8 cellular contexts compared by ENCODE assay signal in the genomic region with DNA sequence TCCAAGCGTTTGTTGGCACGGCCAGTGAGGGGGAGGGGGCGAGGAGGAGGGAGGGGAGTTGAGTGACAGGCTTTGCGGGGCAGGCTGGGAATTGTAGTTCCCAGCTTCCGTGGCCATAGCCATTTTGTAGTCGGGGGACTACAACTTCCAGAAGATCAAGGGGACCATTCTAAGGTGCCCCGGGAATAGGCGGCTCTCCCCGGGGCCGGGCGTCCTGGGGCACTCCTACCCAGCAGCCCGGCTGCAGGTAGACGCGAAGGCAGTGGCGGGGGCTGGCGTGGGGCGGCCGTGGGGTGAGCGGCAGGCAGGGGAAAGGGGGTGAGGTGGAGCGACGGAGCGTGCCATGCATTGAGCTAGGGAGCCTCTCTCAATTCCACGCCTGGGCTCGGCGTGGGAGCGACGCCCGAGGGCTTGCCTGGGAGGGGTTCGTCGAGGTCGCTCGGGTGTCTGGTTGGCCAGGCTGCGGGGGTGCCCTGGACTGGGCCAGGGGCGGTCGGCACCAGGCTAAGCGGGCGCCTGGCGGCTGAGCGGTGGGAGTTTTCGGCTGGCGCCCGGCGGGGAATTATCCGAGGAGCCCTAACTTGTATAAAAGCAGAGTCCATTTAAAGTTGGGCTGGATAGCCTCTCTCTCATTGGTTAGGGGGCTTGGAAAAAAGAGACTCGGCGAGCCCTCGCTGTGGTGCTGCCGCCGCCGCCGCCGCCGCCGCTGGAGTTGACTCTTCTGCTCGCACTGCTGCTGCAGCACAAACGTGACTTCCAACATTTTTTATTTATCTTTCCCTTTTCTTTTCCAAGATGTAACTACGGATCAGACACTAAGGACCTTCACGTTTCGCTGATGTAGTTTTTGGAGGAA. TPM values are rescaled to one million over a fixed set of nuclear protein-coding genes. Genes with fewer than 3 reads are reported as not detected.
DNase-seq lines count a peak whose midpoint lies in the region; ATAC-seq, FAIRE-seq and TF ChIP-seq lines count a peak whose summit lies in the region.

A gene (plus strand): TSS at position 709 of the 856 bp plus-strand sequence. CDS start 471 bp downstream, outside the sequence.

- peak; percentile 84 for DNase-seq in GM12891 (ENCODE audit: insufficient read length, low spot score)
- peak; percentile 95 for DNase-seq in NCI-H1436 (lab: John Stamatoyannopoulos, UW)
- DNase-seq in SW480 (ENCODE audit: low spot score): peak; percentile 93
- peak; percentile 96 for DNase-seq in activated naive CD8-positive, alpha-beta T cell treated with anti-CD3 and anti-CD28 coated beads, Interleukin-2, amount 50 U/mL, for 24 hours
- peak; percentile 99 for DNase-seq in Right ventricle myocardium superior
- DNase-seq in tibial artery: peak; percentile 99

- no peaks in the 10 kb centered on the region for H3K27me3 ChIP-seq in parathyroid adenoma (ENCODE audit: control insufficient read depth, insufficient read depth, low read length)
- H3K27me3 ChIP-seq in tibial artery: no peaks in the 10 kb centered on the region

- peak within 1 kb of the TSS; percentile 78 for H3K4me2 ChIP-seq in parathyroid adenoma (ENCODE audit: low read length)

- H3K36me3 ChIP-seq in parathyroid adenoma (ENCODE audit: control insufficient read depth, insufficient read depth, low read length) (no peaks in the 10 kb centered on the region), tibial artery (no peaks in the 10 kb centered on the region)

- H3K36me3 Mint-ChIP-seq in activated naive CD8-positive, alpha-beta T cell treated with anti-CD3 and anti-CD28 coated beads, Interleukin-2, amount 50 U/mL, for 24 hours (ENCODE audit: low read depth): peaks cover 15% of the 10 kb centered on the region

- H3K27ac ChIP-seq in parathyroid adenoma: peak within 1 kb of the TSS; percentile 92
- H3K27ac ChIP-seq in tibial artery: peak within 1 kb of the TSS; percentile 88 to 97

- ATAC-seq in HG02798 (IDR thresholded peaks at IDR 0.05; ENCODE audit: poor library complexity, unreplicated experiment) (peak; percentile 62), Right ventricle myocardium superior (ENCODE audit: poor library complexity) (peak; percentile 87)
- ATAC-seq in activated naive CD8-positive, alpha-beta T cell treated with anti-CD3 and anti-CD28 coated beads, Interleukin-2, amount 50 U/mL, for 24 hours: peak; percentile 55

- H3K9ac ChIP-seq in parathyroid adenoma: peak within 1 kb of the TSS; percentile 65

- H3K79me2 ChIP-seq in parathyroid adenoma: peaks cover 7% of the 10 kb centered on the region

- no peak for TF ChIP-seq CTCF in parathyroid adenoma (IDR thresholded peaks at IDR 0.05)
- TF ChIP-seq CTCF in tibial artery (IDR thresholded peaks at IDR 0.05): no peak

- no peaks in the 10 kb centered on the region for H3K27me3 Mint-ChIP-seq in activated naive CD8-positive, alpha-beta T cell treated with anti-CD3 and anti-CD28 coated beads, Interleukin-2, amount 50 U/mL, for 24 hours

- intact Hi-C loops in Right ventricle myocardium superior (cut with DNase I) (loop anchor here (5.0 to 10.0 kb wide), 2 partner anchors 197 to 1031 kb away; no protein-coding TSS in a partner anchor), tibial artery (cut with DNase I; ENCODE audit: low total_unique reads) (loop anchor here (10.0 kb wide), 3 partner anchors 189 to 1041 kb away; no protein-coding TSS in a partner anchor)

- H3K9me3 Mint-ChIP-seq in activated naive CD8-positive, alpha-beta T cell treated with anti-CD3 and anti-CD28 coated beads, Interleukin-2, amount 50 U/mL, for 24 hours: no peaks in the 10 kb centered on the region

- peak within 1 kb of the TSS; percentile 98 for H3K4me3 ChIP-seq in parathyroid adenoma (ENCODE audit: low read depth, low read length)
- peak within 1 kb of the TSS; percentile 60 to 69 for H3K4me3 ChIP-seq in tibial artery

- peaks cover 2% of the 10 kb centered on the region for H3K4me1 ChIP-seq in parathyroid adenoma
- peaks cover 0 to 24% (median 7%) of the 10 kb centered on the region in 4 donors for H3K4me1 ChIP-seq in tibial artery

- peaks cover 28% of the 10 kb centered on the region for H3K4me1 Mint-ChIP-seq in activated naive CD8-positive, alpha-beta T cell treated with anti-CD3 and anti-CD28 coated beads, Interleukin-2, amount 50 U/mL, for 24 hours

- peak; percentile 57; the same call in 1 of the 2 replicates for TF ChIP-seq POLR2A in GM12891 (IDR thresholded peaks at IDR 0.05; ENCODE audit: low read depth, low read length)

- FAIRE-seq in GM12891 (lab: Jason Lieb, UNC): peak; percentile 97

- H3K27ac Mint-ChIP-seq in activated naive CD8-positive, alpha-beta T cell treated with anti-CD3 and anti-CD28 coated beads, Interleukin-2, amount 50 U/mL, for 24 hours: peak within 1 kb of the TSS; percentile 96

- peak within 1 kb of the TSS; percentile 93 for H2AFZ ChIP-seq in parathyroid adenoma

- H3K9me3 ChIP-seq in parathyroid adenoma (ENCODE audit: control insufficient read depth, low read length) (no peaks in the 10 kb centered on the region), tibial artery (no peaks in the 10 kb centered on the region)

- H3K4me3 Mint-ChIP-seq in activated naive CD8-positive, alpha-beta T cell treated with anti-CD3 and anti-CD28 coated beads, Interleukin-2, amount 50 U/mL, for 24 hours: peak within 1 kb of the TSS; percentile 97

TF ChIP-seq in GM12891, 5 proteins besides CTCF, POLR2A, EP300 and RAD21:
- TF ChIP-seq POU2F2 (IDR thresholded peaks at IDR 0.05; ENCODE audit: low read depth, low read length): no peak; the same call in 1 of the 2 replicates
- TF ChIP-seq TAF1 (IDR thresholded peaks at IDR 0.05; ENCODE audit: low read depth, low read length): peak; percentile 50
- TF ChIP-seq PAX5 (IDR thresholded peaks at IDR 0.05; ENCODE audit: insufficient read depth, low read length, severe bottlenecking): no peak
- no peak for TF ChIP-seq POLR2AphosphoS5 (IDR thresholded peaks at IDR 0.05; ENCODE audit: low read depth, low read length)
- TF ChIP-seq SPI1 (IDR thresholded peaks at IDR 0.05; ENCODE audit: low read depth, low read length): no peak

RNA-seq across cellular contexts. Expression of the gene that starts here (rescaled TPM):
- polyA plus RNA-seq in GM12891 (2012; ENCODE audit: low read depth, missing spikeins): 10.5 TPM
- total RNA-seq in Right ventricle myocardium superior: 8.1 TPM

Comparison
In these comparisons a context has a peak if more than half of its experiments do, and no peak if none do; other contexts are left out.
1. Peak in every context shown above with its lines: DNase-seq, ATAC-seq, H3K4me3 ChIP-seq and H3K27ac ChIP-seq.